ENCODE assay signal across 3 cellular contexts in the genomic region with DNA sequence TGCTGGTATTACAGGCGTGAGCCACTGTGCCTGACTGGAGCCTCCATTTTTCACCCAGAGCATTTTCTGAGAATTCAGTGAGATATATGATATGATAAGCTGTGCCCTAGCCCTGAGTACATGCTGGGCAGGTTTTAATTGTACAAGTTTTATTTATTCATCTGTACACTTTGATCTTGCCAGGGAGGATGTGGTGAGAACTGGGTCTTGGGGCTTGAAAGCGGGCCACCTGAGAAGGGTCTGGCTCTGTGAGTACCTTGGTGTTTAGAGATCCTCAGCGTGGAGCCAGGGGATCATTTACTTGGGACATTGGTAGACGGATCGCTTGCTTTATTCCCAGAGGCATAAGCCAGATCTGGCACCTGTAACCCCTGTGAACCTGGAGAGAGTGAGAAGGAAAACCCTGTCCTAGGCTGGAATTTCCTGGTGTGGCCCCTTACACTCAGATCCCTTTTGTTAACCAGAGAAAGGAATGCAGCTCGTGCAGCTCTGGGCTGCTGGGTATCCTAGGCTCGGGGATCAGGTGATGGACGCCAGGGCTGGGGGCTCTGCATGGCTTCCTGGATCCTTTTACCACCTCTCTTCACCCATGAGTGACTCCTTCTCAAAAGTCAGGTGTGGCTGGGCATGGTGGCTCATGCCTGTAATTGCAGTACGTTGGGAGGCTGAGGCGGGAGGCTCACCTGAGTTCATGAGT.
TF ChIP-seq lines count a peak whose summit lies in the region.

No MANE protein-coding gene starts in this region.

TF ChIP-seq in SK-N-SH, 30 proteins besides CTCF, POLR2A, EP300 and RAD21 (continues in another document):
- no peak for TF ChIP-seq RCOR1 (IDR thresholded peaks at IDR 0.05; ENCODE audit: low read length)
- TF ChIP-seq, protein P1, sequence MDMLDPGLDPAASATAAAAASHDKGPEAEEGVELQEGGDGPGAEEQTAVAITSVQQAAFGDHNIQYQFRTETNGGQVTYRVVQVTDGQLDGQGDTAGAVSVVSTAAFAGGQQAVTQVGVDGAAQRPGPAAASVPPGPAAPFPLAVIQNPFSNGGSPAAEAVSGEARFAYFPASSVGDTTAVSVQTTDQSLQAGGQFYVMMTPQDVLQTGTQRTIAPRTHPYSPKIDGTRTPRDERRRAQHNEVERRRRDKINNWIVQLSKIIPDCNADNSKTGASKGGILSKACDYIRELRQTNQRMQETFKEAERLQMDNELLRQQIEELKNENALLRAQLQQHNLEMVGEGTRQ (IDR thresholded peaks at IDR 0.05; ENCODE audit: borderline replicate concordance, low read depth, low read length): no peak
- TF ChIP-seq POLR2AphosphoS5 (IDR thresholded peaks at IDR 0.05; ENCODE audit: low read depth, low read length): no peak
- no peak for TF ChIP-seq ELF1 (IDR thresholded peaks at IDR 0.05)
- TF ChIP-seq CHD2 (IDR thresholded peaks at IDR 0.05; ENCODE audit: low read length, partially characterized antibody): no peak
- TF ChIP-seq, protein P2, sequence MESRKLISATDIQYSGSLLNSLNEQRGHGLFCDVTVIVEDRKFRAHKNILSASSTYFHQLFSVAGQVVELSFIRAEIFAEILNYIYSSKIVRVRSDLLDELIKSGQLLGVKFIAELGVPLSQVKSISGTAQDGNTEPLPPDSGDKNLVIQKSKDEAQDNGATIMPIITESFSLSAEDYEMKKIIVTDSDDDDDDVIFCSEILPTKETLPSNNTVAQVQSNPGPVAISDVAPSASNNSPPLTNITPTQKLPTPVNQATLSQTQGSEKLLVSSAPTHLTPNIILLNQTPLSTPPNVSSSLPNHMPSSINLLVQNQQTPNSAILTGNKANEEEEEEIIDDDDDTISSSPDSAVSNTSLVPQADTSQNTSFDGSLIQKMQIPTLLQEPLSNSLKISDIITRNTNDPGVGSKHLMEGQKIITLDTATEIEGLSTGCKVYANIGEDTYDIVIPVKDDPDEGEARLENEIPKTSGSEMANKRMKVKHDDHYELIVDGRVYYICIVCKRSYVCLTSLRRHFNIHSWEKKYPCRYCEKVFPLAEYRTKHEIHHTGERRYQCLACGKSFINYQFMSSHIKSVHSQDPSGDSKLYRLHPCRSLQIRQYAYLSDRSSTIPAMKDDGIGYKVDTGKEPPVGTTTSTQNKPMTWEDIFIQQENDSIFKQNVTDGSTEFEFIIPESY (IDR thresholded peaks at IDR 0.05; ENCODE audit: borderline replicate concordance, low read depth): no peak
- TF ChIP-seq SIN3A (IDR thresholded peaks at IDR 0.05; ENCODE audit: borderline replicate concordance, low read depth, low read length): no peak
- TF ChIP-seq FOXJ3 (CRISPR knock-in tag; IDR thresholded peaks at IDR 0.05): no peak
- no peak for TF ChIP-seq JUND (IDR thresholded peaks at IDR 0.05)
- TF ChIP-seq MEF2A (IDR thresholded peaks at IDR 0.05; ENCODE audit: borderline replicate concordance, low read depth): no peak
- TF ChIP-seq YY1 (IDR thresholded peaks at IDR 0.05; ENCODE audit: low read depth): no peak
- TF ChIP-seq, protein P3, sequence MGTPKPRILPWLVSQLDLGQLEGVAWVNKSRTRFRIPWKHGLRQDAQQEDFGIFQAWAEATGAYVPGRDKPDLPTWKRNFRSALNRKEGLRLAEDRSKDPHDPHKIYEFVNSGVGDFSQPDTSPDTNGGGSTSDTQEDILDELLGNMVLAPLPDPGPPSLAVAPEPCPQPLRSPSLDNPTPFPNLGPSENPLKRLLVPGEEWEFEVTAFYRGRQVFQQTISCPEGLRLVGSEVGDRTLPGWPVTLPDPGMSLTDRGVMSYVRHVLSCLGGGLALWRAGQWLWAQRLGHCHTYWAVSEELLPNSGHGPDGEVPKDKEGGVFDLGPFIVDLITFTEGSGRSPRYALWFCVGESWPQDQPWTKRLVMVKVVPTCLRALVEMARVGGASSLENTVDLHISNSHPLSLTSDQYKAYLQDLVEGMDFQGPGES (IDR thresholded peaks at IDR 0.05; ENCODE audit: low read depth, low read length): no peak
- no peak for TF ChIP-seq NFIC (IDR thresholded peaks at IDR 0.05; ENCODE audit: borderline replicate concordance)

TF ChIP-seq in SK-N-SH treated with all-trans-retinoic acid at 6 μM for 48 hours, 23 proteins besides CTCF, POLR2A, EP300 and RAD21:
- TF ChIP-seq ZC3H10 (CRISPR knock-in tag; IDR thresholded peaks at IDR 0.05): no peak
- TF ChIP-seq, protein P4, sequence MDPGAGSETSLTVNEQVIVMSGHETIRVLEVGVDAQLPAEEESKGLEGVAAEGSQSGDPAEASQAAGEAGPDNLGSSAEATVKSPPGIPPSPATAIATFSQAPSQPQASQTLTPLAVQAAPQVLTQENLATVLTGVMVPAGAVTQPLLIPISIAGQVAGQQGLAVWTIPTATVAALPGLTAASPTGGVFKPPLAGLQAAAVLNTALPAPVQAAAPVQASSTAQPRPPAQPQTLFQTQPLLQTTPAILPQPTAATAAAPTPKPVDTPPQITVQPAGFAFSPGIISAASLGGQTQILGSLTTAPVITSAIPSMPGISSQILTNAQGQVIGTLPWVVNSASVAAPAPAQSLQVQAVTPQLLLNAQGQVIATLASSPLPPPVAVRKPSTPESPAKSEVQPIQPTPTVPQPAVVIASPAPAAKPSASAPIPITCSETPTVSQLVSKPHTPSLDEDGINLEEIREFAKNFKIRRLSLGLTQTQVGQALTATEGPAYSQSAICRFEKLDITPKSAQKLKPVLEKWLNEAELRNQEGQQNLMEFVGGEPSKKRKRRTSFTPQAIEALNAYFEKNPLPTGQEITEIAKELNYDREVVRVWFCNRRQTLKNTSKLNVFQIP (CRISPR knock-in tag; IDR thresholded peaks at IDR 0.05; ENCODE audit: borderline replicate concordance, low read depth): no peak
- no peak for TF ChIP-seq ZNF70 (CRISPR knock-in tag; IDR thresholded peaks at IDR 0.05)
- no peak for TF ChIP-seq BACH2 (CRISPR knock-in tag; IDR thresholded peaks at IDR 0.05; ENCODE audit: borderline replicate concordance)
- TF ChIP-seq GLIS3 (CRISPR knock-in tag; IDR thresholded peaks at IDR 0.05): no peak
- no peak for TF ChIP-seq OSR1 (CRISPR knock-in tag; IDR thresholded peaks at IDR 0.05)
- no peak for TF ChIP-seq RARB (CRISPR knock-in tag; IDR thresholded peaks at IDR 0.05)
- TF ChIP-seq, protein P5, sequence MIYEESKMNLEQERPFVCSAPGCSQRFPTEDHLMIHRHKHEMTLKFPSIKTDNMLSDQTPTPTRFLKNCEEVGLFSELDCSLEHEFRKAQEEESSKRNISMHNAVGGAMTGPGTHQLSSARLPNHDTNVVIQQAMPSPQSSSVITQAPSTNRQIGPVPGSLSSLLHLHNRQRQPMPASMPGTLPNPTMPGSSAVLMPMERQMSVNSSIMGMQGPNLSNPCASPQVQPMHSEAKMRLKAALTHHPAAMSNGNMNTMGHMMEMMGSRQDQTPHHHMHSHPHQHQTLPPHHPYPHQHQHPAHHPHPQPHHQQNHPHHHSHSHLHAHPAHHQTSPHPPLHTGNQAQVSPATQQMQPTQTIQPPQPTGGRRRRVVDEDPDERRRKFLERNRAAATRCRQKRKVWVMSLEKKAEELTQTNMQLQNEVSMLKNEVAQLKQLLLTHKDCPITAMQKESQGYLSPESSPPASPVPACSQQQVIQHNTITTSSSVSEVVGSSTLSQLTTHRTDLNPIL (CRISPR knock-in tag; IDR thresholded peaks at IDR 0.05; ENCODE audit: low read depth): no peak
- TF ChIP-seq ZNF565 (CRISPR knock-in tag; conservative IDR thresholded peaks at IDR 0.05; ENCODE audit: low read depth): no peak
- TF ChIP-seq, protein P6, sequence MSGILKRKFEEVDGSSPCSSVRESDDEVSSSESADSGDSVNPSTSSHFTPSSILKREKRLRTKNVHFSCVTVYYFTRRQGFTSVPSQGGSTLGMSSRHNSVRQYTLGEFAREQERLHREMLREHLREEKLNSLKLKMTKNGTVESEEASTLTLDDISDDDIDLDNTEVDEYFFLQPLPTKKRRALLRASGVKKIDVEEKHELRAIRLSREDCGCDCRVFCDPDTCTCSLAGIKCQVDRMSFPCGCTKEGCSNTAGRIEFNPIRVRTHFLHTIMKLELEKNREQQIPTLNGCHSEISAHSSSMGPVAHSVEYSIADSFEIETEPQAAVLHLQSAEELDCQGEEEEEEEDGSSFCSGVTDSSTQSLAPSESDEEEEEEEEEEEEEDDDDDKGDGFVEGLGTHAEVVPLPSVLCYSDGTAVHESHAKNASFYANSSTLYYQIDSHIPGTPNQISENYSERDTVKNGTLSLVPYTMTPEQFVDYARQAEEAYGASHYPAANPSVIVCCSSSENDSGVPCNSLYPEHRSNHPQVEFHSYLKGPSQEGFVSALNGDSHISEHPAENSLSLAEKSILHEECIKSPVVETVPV (CRISPR knock-in tag; IDR thresholded peaks at IDR 0.05): no peak
- TF ChIP-seq ARNTL (CRISPR knock-in tag; IDR thresholded peaks at IDR 0.05; ENCODE audit: borderline replicate concordance, low read depth): no peak
- no peak for TF ChIP-seq TCF4 (CRISPR knock-in tag; IDR thresholded peaks at IDR 0.05; ENCODE audit: borderline replicate concordance)
TF ChIP-seq in SK-N-SH treated with all-trans-retinoic acid at 6 μM for 48 hours: peak in this region for 0.

TF ChIP-seq in H1, 55 proteins besides CTCF, POLR2A, EP300 and RAD21 (continues in another document):
- TF ChIP-seq RBBP5 (IDR thresholded peaks at IDR 0.05; ENCODE audit: borderline replicate concordance, low read depth, low read length) (no peak), KDM4A (IDR thresholded peaks at IDR 0.05; ENCODE audit: low read depth, low read length, severe bottlenecking) (no peak), BACH1 (IDR thresholded peaks at IDR 0.05; ENCODE audit: low read length) (no peak), BRCA1 (IDR thresholded peaks at IDR 0.05; ENCODE audit: low read depth, low read length) (no peak), SAP30 (IDR thresholded peaks at IDR 0.05; ENCODE audit: insufficient read depth, insufficient replicate concordance, low read length) (no peak), SRF (IDR thresholded peaks at IDR 0.05; ENCODE audit: low read depth, low read length) (no peak), KDM1A (IDR thresholded peaks at IDR 0.05; ENCODE audit: borderline replicate concordance, low read length) (peak; percentile 55; the same call in 1 of the 2 replicates), YY1 (IDR thresholded peaks at IDR 0.05; ENCODE audit: low read depth, low read length) (peak; percentile 62; the same call in 1 of the 2 replicates), NRF1 (IDR thresholded peaks at IDR 0.05; ENCODE audit: low read depth, low read length) (no peak), POLR2AphosphoS5 (IDR thresholded peaks at IDR 0.05; ENCODE audit: low read depth, low read length) (0 out of 2 replicates have a peak, but pooled peaks have one; percentile 18), CHD2 (IDR thresholded peaks at IDR 0.05; ENCODE audit: low read length) (no peak), CBX8 (IDR thresholded peaks at IDR 0.05; ENCODE audit: borderline replicate concordance, low read depth, low read length) (no peak)
- TF ChIP-seq, protein P7, sequence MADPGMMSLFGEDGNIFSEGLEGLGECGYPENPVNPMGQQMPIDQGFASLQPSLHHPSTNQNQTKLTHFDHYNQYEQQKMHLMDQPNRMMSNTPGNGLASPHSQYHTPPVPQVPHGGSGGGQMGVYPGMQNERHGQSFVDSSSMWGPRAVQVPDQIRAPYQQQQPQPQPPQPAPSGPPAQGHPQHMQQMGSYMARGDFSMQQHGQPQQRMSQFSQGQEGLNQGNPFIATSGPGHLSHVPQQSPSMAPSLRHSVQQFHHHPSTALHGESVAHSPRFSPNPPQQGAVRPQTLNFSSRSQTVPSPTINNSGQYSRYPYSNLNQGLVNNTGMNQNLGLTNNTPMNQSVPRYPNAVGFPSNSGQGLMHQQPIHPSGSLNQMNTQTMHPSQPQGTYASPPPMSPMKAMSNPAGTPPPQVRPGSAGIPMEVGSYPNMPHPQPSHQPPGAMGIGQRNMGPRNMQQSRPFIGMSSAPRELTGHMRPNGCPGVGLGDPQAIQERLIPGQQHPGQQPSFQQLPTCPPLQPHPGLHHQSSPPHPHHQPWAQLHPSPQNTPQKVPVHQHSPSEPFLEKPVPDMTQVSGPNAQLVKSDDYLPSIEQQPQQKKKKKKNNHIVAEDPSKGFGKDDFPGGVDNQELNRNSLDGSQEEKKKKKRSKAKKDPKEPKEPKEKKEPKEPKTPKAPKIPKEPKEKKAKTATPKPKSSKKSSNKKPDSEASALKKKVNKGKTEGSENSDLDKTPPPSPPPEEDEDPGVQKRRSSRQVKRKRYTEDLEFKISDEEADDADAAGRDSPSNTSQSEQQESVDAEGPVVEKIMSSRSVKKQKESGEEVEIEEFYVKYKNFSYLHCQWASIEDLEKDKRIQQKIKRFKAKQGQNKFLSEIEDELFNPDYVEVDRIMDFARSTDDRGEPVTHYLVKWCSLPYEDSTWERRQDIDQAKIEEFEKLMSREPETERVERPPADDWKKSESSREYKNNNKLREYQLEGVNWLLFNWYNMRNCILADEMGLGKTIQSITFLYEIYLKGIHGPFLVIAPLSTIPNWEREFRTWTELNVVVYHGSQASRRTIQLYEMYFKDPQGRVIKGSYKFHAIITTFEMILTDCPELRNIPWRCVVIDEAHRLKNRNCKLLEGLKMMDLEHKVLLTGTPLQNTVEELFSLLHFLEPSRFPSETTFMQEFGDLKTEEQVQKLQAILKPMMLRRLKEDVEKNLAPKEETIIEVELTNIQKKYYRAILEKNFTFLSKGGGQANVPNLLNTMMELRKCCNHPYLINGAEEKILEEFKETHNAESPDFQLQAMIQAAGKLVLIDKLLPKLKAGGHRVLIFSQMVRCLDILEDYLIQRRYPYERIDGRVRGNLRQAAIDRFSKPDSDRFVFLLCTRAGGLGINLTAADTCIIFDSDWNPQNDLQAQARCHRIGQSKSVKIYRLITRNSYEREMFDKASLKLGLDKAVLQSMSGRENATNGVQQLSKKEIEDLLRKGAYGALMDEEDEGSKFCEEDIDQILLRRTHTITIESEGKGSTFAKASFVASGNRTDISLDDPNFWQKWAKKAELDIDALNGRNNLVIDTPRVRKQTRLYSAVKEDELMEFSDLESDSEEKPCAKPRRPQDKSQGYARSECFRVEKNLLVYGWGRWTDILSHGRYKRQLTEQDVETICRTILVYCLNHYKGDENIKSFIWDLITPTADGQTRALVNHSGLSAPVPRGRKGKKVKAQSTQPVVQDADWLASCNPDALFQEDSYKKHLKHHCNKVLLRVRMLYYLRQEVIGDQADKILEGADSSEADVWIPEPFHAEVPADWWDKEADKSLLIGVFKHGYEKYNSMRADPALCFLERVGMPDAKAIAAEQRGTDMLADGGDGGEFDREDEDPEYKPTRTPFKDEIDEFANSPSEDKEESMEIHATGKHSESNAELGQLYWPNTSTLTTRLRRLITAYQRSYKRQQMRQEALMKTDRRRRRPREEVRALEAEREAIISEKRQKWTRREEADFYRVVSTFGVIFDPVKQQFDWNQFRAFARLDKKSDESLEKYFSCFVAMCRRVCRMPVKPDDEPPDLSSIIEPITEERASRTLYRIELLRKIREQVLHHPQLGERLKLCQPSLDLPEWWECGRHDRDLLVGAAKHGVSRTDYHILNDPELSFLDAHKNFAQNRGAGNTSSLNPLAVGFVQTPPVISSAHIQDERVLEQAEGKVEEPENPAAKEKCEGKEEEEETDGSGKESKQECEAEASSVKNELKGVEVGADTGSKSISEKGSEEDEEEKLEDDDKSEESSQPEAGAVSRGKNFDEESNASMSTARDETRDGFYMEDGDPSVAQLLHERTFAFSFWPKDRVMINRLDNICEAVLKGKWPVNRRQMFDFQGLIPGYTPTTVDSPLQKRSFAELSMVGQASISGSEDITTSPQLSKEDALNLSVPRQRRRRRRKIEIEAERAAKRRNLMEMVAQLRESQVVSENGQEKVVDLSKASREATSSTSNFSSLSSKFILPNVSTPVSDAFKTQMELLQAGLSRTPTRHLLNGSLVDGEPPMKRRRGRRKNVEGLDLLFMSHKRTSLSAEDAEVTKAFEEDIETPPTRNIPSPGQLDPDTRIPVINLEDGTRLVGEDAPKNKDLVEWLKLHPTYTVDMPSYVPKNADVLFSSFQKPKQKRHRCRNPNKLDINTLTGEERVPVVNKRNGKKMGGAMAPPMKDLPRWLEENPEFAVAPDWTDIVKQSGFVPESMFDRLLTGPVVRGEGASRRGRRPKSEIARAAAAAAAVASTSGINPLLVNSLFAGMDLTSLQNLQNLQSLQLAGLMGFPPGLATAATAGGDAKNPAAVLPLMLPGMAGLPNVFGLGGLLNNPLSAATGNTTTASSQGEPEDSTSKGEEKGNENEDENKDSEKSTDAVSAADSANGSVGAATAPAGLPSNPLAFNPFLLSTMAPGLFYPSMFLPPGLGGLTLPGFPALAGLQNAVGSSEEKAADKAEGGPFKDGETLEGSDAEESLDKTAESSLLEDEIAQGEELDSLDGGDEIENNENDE (IDR thresholded peaks at IDR 0.05; ENCODE audit: insufficient replicate concordance, low read length): no peak
- TF ChIP-seq, protein P8, sequence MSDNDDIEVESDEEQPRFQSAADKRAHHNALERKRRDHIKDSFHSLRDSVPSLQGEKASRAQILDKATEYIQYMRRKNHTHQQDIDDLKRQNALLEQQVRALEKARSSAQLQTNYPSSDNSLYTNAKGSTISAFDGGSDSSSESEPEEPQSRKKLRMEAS (IDR thresholded peaks at IDR 0.05): no peak
